Comparison of ENCODE assay signal across 1 cellular context in genomic region chr5:111757582-111758283, GRCh38.
A peak's percentile ranks its signal among the peaks of the same experiment; 100 is the strongest.
TF ChIP-seq lines count a peak whose summit lies in the region.

No MANE protein-coding gene starts in this region.

TF ChIP-seq in SK-N-SH, 30 proteins besides CTCF, POLR2A, EP300 and RAD21 (continued from another document):
- TF ChIP-seq, protein P1, sequence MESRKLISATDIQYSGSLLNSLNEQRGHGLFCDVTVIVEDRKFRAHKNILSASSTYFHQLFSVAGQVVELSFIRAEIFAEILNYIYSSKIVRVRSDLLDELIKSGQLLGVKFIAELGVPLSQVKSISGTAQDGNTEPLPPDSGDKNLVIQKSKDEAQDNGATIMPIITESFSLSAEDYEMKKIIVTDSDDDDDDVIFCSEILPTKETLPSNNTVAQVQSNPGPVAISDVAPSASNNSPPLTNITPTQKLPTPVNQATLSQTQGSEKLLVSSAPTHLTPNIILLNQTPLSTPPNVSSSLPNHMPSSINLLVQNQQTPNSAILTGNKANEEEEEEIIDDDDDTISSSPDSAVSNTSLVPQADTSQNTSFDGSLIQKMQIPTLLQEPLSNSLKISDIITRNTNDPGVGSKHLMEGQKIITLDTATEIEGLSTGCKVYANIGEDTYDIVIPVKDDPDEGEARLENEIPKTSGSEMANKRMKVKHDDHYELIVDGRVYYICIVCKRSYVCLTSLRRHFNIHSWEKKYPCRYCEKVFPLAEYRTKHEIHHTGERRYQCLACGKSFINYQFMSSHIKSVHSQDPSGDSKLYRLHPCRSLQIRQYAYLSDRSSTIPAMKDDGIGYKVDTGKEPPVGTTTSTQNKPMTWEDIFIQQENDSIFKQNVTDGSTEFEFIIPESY (IDR thresholded peaks at IDR 0.05; ENCODE audit: borderline replicate concordance, low read depth): 0 out of 2 replicates have a peak, but pooled peaks have one; percentile 3
- 0 out of 2 replicates have a peak, but pooled peaks have one; percentile 23 for TF ChIP-seq USF1 (IDR thresholded peaks at IDR 0.05; ENCODE audit: borderline replicate concordance, low read depth)
- peak; percentile 72 for TF ChIP-seq MXI1 (IDR thresholded peaks at IDR 0.05; ENCODE audit: low read depth, low read length)
- 0 out of 2 replicates have a peak, but pooled peaks have one; percentile 2 for TF ChIP-seq MEF2A (IDR thresholded peaks at IDR 0.05; ENCODE audit: borderline replicate concordance, low read depth)
- TF ChIP-seq JUND (IDR thresholded peaks at IDR 0.05): no peak; the same call in 1 of the 2 replicates
- TF ChIP-seq POLR2AphosphoS5 (IDR thresholded peaks at IDR 0.05; ENCODE audit: low read depth, low read length): peak; percentile 57
